Comparison of ENCODE assay signal across 12 cellular contexts in genomic region chr17:35074711-35075707, GRCh38. TPM values are rescaled to one million over a fixed set of nuclear protein-coding genes. Genes with fewer than 3 reads are reported as not detected.
DNase-seq lines count a peak whose midpoint lies in the region; ATAC-seq, FAIRE-seq and TF ChIP-seq lines count a peak whose summit lies in the region.
"Had no signal": no experiment of that assay in that cellular context is flagged by ENCODE, and none has a peak within 500 bp of the region (broad histone marks: within the 10 kb centered on the region; RNA-seq: fewer than 3 reads in every experiment).

No MANE protein-coding gene starts in this region.

- no peak overlapping the region for H3K9ac ChIP-seq in endothelial cell of umbilical vein (replicated peaks; ENCODE audit: extremely low read depth, insufficient read depth, low read length)
- no peak overlapping the region for H3K9ac ChIP-seq in neural cell (ENCODE audit: low read length)

- TF ChIP-seq EP300 in neural cell (conservative IDR thresholded peaks at IDR 0.05; ENCODE audit: poor library complexity, severe bottlenecking) = no peak

- TF ChIP-seq RAD21 in neural cell (conservative IDR thresholded peaks at IDR 0.05) = no peak

- H3K36me3 ChIP-seq in RWPE2 (ENCODE audit: low read depth) (peaks cover 9% of the 10 kb centered on the region; the same call in 1 of the 2 replicates), endothelial cell of umbilical vein (ENCODE audit: control insufficient read depth in 2 of 2, extremely low read depth in 1 of 2, insufficient read depth in 2 of 2, low read length in 2 of 2) (no peaks in the 10 kb centered on the region), neural cell (ENCODE audit: insufficient read depth, low read length) (no peaks in the 10 kb centered on the region), lower lobe of right lung (no peaks in the 10 kb centered on the region)

- CTCF ChIA-PET in endothelial cell of umbilical vein (lab: Charles Lee) = interaction anchor here (0.7 to 1.3 kb wide), 4 partner anchors 10 to 121 kb away, joined by 3 to 5 read pairs (median 4); no protein-coding TSS in a partner anchor

- no peak for DNase-seq in GM19239 (ENCODE audit: insufficient read length, low spot score)
- no peak for DNase-seq in RWPE2 (ENCODE audit: low spot score)
- DNase-seq in endothelial cell of umbilical vein (ENCODE audit: low read depth, low spot score) = peak; percentile 49
- no peak for DNase-seq in sciatic nerve (ENCODE audit: low spot score)
- no peak for DNase-seq in lower lobe of right lung
- DNase-seq in ecto neural progenitor cell (ENCODE audit: low spot score) = no peak
- DNase-seq in iPS-NIHi11 (ENCODE audit: low spot score) = no peak
- DNase-seq: left ventricle myocardium superior had no signal

- H3K27me3 ChIP-seq in RWPE2 (ENCODE audit: insufficient read depth, poor library complexity, severe bottlenecking) = no peaks in the 10 kb centered on the region
- H3K27me3 ChIP-seq in endothelial cell of umbilical vein (ENCODE audit: control insufficient read depth in 2 of 2, insufficient read depth in 2 of 2, low read length in 2 of 2) = no peaks in the 10 kb centered on the region
- H3K27me3 ChIP-seq in neural cell (ENCODE audit: insufficient read depth, low read depth, low read length) = no peaks in the 10 kb centered on the region
- no peaks in the 10 kb centered on the region for H3K27me3 ChIP-seq in lower lobe of right lung (ENCODE audit: low read depth)

- dilution Hi-C loops in endothelial cell of umbilical vein (cut with MboI; ENCODE audit: extremely low pct_ligation_motif_present, low sequenced_read_pairs) = no loop called here

- BruUV-seq in endothelial cell of umbilical vein (replicated peaks; lab: Mats Ljungman, UMichigan) = no TSS peak

- H3K4me1 ChIP-seq in RWPE2 (ENCODE audit: insufficient read depth, poor library complexity, severe bottlenecking) (peaks cover 21% of the 10 kb centered on the region), endothelial cell of umbilical vein (ENCODE audit: control insufficient read depth, extremely low read depth, insufficient read depth, low read length) (peaks cover 4% of the 10 kb centered on the region), lower lobe of right lung (peaks cover 11% of the 10 kb centered on the region)

- H3K27ac ChIP-seq in RWPE2 (ENCODE audit: poor library complexity, severe bottlenecking) (peak overlapping the region; percentile 11), endothelial cell of umbilical vein (ENCODE audit: insufficient read depth, low read depth, low read length) (no peak overlapping the region), neural cell (ENCODE audit: low read length) (peak overlapping the region; percentile 26), lower lobe of right lung (no peak overlapping the region)

- intact Hi-C loops in endothelial cell of umbilical vein (cut with micrococcal nuclease) (no loop called here), sciatic nerve (cut with DNase I) (no loop called here), lower lobe of right lung (cut with DNase I) (no loop called here)

- no peak overlapping the region for H3K4me3 ChIP-seq in RWPE2 (ENCODE audit: severe bottlenecking)
- H3K4me3 ChIP-seq in endothelial cell of umbilical vein (replicated peaks in 1 of 3; ENCODE audit: insufficient read depth in 1 of 3, low read depth in 1 of 3, low read length in 3 of 3) = no peak overlapping the region
- peak overlapping the region; percentile 42 for H3K4me3 ChIP-seq in neural cell (ENCODE audit: low read length)
- H3K4me3 ChIP-seq in lower lobe of right lung = no peak overlapping the region

- no peaks in the 10 kb centered on the region for H3K9me2 ChIP-seq in neural cell (ENCODE audit: insufficient read depth, low read length)

- no peaks in the 10 kb centered on the region for H3F3A ChIP-seq in neural cell (ENCODE audit: insufficient read depth, low read length, poor library complexity, severe bottlenecking)

- H4K20me1 ChIP-seq in endothelial cell of umbilical vein (replicated peaks; ENCODE audit: control insufficient read depth, extremely low read depth, insufficient read depth, low read length) (no peaks in the 10 kb centered on the region), neural cell (ENCODE audit: insufficient read depth) (no peaks in the 10 kb centered on the region)

- H3K9me1 ChIP-seq in endothelial cell of umbilical vein (replicated peaks; ENCODE audit: control insufficient read depth, extremely low read depth, insufficient read depth, low read length) = no peaks in the 10 kb centered on the region

- H3K9me3 ChIP-seq in RWPE2 (ENCODE audit: severe bottlenecking) (no peaks in the 10 kb centered on the region), endothelial cell of umbilical vein (replicated peaks; ENCODE audit: control insufficient read depth, insufficient read depth, low read length) (no peaks in the 10 kb centered on the region), neural cell (ENCODE audit: low read length) (no peaks in the 10 kb centered on the region), lower lobe of right lung (no peaks in the 10 kb centered on the region)

- POLR2A ChIA-PET in endothelial cell of umbilical vein (lab: Charles Lee) = no interaction called here

- no peak for TF ChIP-seq CTCF in RWPE2 (IDR thresholded peaks at IDR 0.05; ENCODE audit: poor library complexity, severe bottlenecking)
- no peak for TF ChIP-seq CTCF in endothelial cell of umbilical vein (IDR thresholded peaks at IDR 0.05; ENCODE audit: extremely low read depth in 1 of 2, insufficient read depth in 1 of 2, low read depth in 1 of 2, low read length in 2 of 2)
- TF ChIP-seq CTCF in neural cell (IDR thresholded peaks at IDR 0.05; ENCODE audit: poor library complexity, severe bottlenecking) = no peak
- no peak for TF ChIP-seq CTCF in lower lobe of right lung (IDR thresholded peaks at IDR 0.05)

- ATAC-seq in RWPE2 (ENCODE audit: low read depth) (no peak), sciatic nerve (no peak), lower lobe of right lung (no peak)
- ATAC-seq: left ventricle myocardium superior had no signal

- H3K4me2 ChIP-seq in endothelial cell of umbilical vein (ENCODE audit: insufficient read depth, low read length) (peak overlapping the region; percentile 25), neural cell (ENCODE audit: low read length) (peak overlapping the region; percentile 16)

- no peak for TF ChIP-seq POLR2A in endothelial cell of umbilical vein (IDR thresholded peaks at IDR 0.05; ENCODE audit: low read depth, low read length)

- H2AFZ ChIP-seq in endothelial cell of umbilical vein (ENCODE audit: low read depth, low read length) (no peak overlapping the region), neural cell (ENCODE audit: low read depth, low read length) (no peak overlapping the region)

- peak; percentile 4 for FAIRE-seq in GM19239 (lab: Jason Lieb, UNC)
- FAIRE-seq in endothelial cell of umbilical vein (lab: Jason Lieb, UNC) = no peak

- H3K79me2 ChIP-seq in endothelial cell of umbilical vein (ENCODE audit: control insufficient read depth, insufficient read depth, low read length) = peaks cover 21% of the 10 kb centered on the region
- H3K79me2 ChIP-seq in neural cell (replicated peaks; ENCODE audit: insufficient read depth, low read length) = no peaks in the 10 kb centered on the region

TF ChIP-seq in endothelial cell of umbilical vein, 7 proteins besides CTCF, POLR2A, EP300 and RAD21 (continues in another document):
- no peak for TF ChIP-seq FOS (IDR thresholded peaks at IDR 0.05; ENCODE audit: borderline replicate concordance, insufficient read depth, low read length)
- no peak for TF ChIP-seq POLR2AphosphoS5 (IDR thresholded peaks at IDR 0.05; ENCODE audit: insufficient read depth, low read depth, low read length)

TF ChIP-seq in neural cell, 6 proteins besides CTCF, POLR2A, EP300 and RAD21 (continues in another document):
- TF ChIP-seq SMC3 (conservative IDR thresholded peaks at IDR 0.05; ENCODE audit: poor library complexity) = no peak
- no peak for TF ChIP-seq MXI1 (conservative IDR thresholded peaks at IDR 0.05; ENCODE audit: poor library complexity, severe bottlenecking)
- TF ChIP-seq EZH2 (IDR thresholded peaks at IDR 0.05; ENCODE audit: borderline replicate concordance, insufficient read depth, low read length, poor library complexity, severe bottlenecking) = no peak

RNA-seq across cellular contexts. Expression of gene RFFL, which starts 11.5 kb away (rescaled TPM):
- total RNA-seq in endothelial cell of umbilical vein (14.1 and 14.2 TPM in 2 replicates), sciatic nerve (23.3 TPM), lower lobe of right lung (27.6 TPM)
- polyA plus RNA-seq in endothelial cell of umbilical vein (6.6 and 7.0 TPM in 2 replicates), neural cell (6.6 and 7.0 TPM in 2 replicates)
- polyA plus RNA-seq in endothelial cell of umbilical vein (2011; cell fraction: cytosol; rRNA removed) = 8.7 TPM in 2 replicates
- polyA plus RNA-seq in endothelial cell of umbilical vein (2011; cell fraction: nucleus; rRNA removed) = 9.3 and 9.8 TPM in 2 replicates
- polyA plus RNA-seq in endothelial cell of umbilical vein (2012) = 11.3 and 12.1 TPM in 2 replicates
- polyA minus RNA-seq in endothelial cell of umbilical vein (38.1 and 39.6 TPM in 2 replicates), neural cell (14.1 and 16.1 TPM in 2 replicates)
- polyA minus RNA-seq in endothelial cell of umbilical vein (2011; cell fraction: cytosol; rRNA and poly(A)+ RNA removed) = 25.9 TPM
- polyA minus RNA-seq in endothelial cell of umbilical vein (2011; cell fraction: nucleus; rRNA and poly(A)+ RNA removed) = 8.9 and 10.1 TPM in 2 replicates

RNA-seq across cellular contexts. Expression of gene RAD51D, which starts 44.7 kb away (rescaled TPM):
- total RNA-seq in endothelial cell of umbilical vein = 19.6 and 27.9 TPM in 2 replicates
- polyA plus RNA-seq in endothelial cell of umbilical vein = 14.9 and 15.5 TPM in 2 replicates
- polyA plus RNA-seq in endothelial cell of umbilical vein (2011; cell fraction: cytosol; rRNA removed) = 13.5 and 14.2 TPM in 2 replicates
- 17.4 and 18.1 TPM in 2 replicates for polyA plus RNA-seq in endothelial cell of umbilical vein (2011; cell fraction: nucleus; rRNA removed)
- 16.6 and 18.2 TPM in 2 replicates for polyA plus RNA-seq in endothelial cell of umbilical vein (2012)
- polyA minus RNA-seq in endothelial cell of umbilical vein = 21.2 and 24.0 TPM in 2 replicates
- polyA minus RNA-seq in endothelial cell of umbilical vein (2011; cell fraction: cytosol; rRNA and poly(A)+ RNA removed) = 9.7 TPM
- 14.4 and 15.5 TPM in 2 replicates for polyA minus RNA-seq in endothelial cell of umbilical vein (2011; cell fraction: nucleus; rRNA and poly(A)+ RNA removed)
- polyA plus RNA-seq in neural cell = 13.8 and 19.0 TPM in 2 replicates
- 12.7 and 22.9 TPM in 2 replicates for polyA minus RNA-seq in neural cell
- total RNA-seq in sciatic nerve = 16.9 TPM
- total RNA-seq in lower lobe of right lung = 13.2 TPM

RNA-seq across cellular contexts. Expression of gene FNDC8, which starts 46.4 kb away (rescaled TPM):
- not detected in 2 replicates for total RNA-seq in endothelial cell of umbilical vein
- not detected in 2 replicates for polyA plus RNA-seq in endothelial cell of umbilical vein
- not detected in 2 replicates for polyA plus RNA-seq in endothelial cell of umbilical vein (2011; cell fraction: cytosol; rRNA removed)
- polyA plus RNA-seq in endothelial cell of umbilical vein (2011; cell fraction: nucleus; rRNA removed) = not detected in 2 replicates
- polyA plus RNA-seq in endothelial cell of umbilical vein (2012) = 0.23 TPM in 1 of 2 replicates, not detected in the other
- polyA minus RNA-seq in endothelial cell of umbilical vein = not detected in 2 replicates
- polyA minus RNA-seq in endothelial cell of umbilical vein (2011; cell fraction: cytosol; rRNA and poly(A)+ RNA removed) = not detected
- not detected in 2 replicates for polyA minus RNA-seq in endothelial cell of umbilical vein (2011; cell fraction: nucleus; rRNA and poly(A)+ RNA removed)
- polyA plus RNA-seq in neural cell = not detected in 2 replicates
- polyA minus RNA-seq in neural cell = not detected in 2 replicates
- total RNA-seq in sciatic nerve = not detected
- not detected for total RNA-seq in lower lobe of right lung
- total RNA-seq: left ventricle myocardium superior, OCI-LY7, pulmonary artery endothelial cell, subcutaneous adipose tissue had no signal

Comparison
In these comparisons a context has a peak if more than half of its experiments do, and no peak if none do; other contexts are left out.
1. H3K27ac ChIP-seq: peak in RWPE2 (single experiment) and neural cell (single experiment); none in endothelial cell of umbilical vein (single experiment) and lower lobe of right lung (single experiment).